In genomic region chr14:73887116-73887490, GRCh38 we compare ENCODE assay signal across 8 cellular contexts. TPM values are rescaled to one million over a fixed set of nuclear protein-coding genes. Genes with fewer than 3 reads are reported as not detected.
DNase-seq lines count a peak whose midpoint lies in the region; ATAC-seq and TF ChIP-seq lines count a peak whose summit lies in the region.

No MANE protein-coding gene starts in this region.

- peak; percentile 13 for ATAC-seq in HG03097 (IDR thresholded peaks at IDR 0.05; ENCODE audit: low FRiP score, unreplicated experiment)

- H2AFZ ChIP-seq in osteoblast (ENCODE audit: low read length), result peak overlapping the region; percentile 75

- no peak for TF ChIP-seq POLR2A in esophagus squamous epithelium (IDR thresholded peaks at IDR 0.05)

- peak overlapping the region; percentile 95 for H3K4me2 ChIP-seq in osteoblast (ENCODE audit: insufficient read depth, low read length)

- DNase-seq in stimulated activated CD4-positive, alpha-beta T cell treated with anti-CD3 and anti-CD28 coated beads, TNF-alpha, amount 100 ng/mL, for 24 hours (ENCODE audit: low read depth in 3 of 3), result peak in 2 of 3 experiments; percentile 2
- DNase-seq in stimulated activated CD4-positive, alpha-beta T cell treated with anti-CD3 and anti-CD28 coated beads, Interleukin-4, amount 100 ng/mL, for 24 hours, result no peak
- peak in 3 of 5 donors; percentile 5 to 12 (median 9) for DNase-seq in T-helper 1 cell
- no peak for DNase-seq in esophagus squamous epithelium (lab: John Stamatoyannopoulos, UW)
- peak; percentile 51 for DNase-seq in osteoblast (ENCODE audit: insufficient read length, low spot score, missing footprints)
- DNase-seq in NCI-H446 treated with DMSO at 0.1 percent for 48 hours (lab: John Stamatoyannopoulos, UW), result no peak
- no peak for DNase-seq in GM13976 (ENCODE audit: low spot score)

- H3K27ac ChIP-seq in esophagus squamous epithelium (peak overlapping the region; percentile 96 to 98 (median 96)), osteoblast (ENCODE audit: low read depth, low read length) (peak overlapping the region; percentile 100)

- H3K27me3 ChIP-seq in esophagus squamous epithelium (no peaks in the 10 kb centered on the region), osteoblast (ENCODE audit: insufficient read depth, low read length) (no peaks in the 10 kb centered on the region)

- no peaks in the 10 kb centered on the region for H3K36me3 ChIP-seq in esophagus squamous epithelium
- H3K36me3 ChIP-seq in osteoblast (ENCODE audit: insufficient read depth, low read length), result peaks cover 4% of the 10 kb centered on the region

- H3K4me1 ChIP-seq in esophagus squamous epithelium (peaks cover 4 to 48% (median 25%) of the 10 kb centered on the region in 3 donors), osteoblast (ENCODE audit: insufficient read depth, low read length) (peaks cover 24% of the 10 kb centered on the region)

- H3K4me3 ChIP-seq in esophagus squamous epithelium (peak overlapping the region; percentile 74 to 97 (median 87)), osteoblast (ENCODE audit: insufficient read depth, low read length) (peak overlapping the region; percentile 85)

- no peak for TF ChIP-seq CTCF in esophagus squamous epithelium (IDR thresholded peaks at IDR 0.05)
- no peak for TF ChIP-seq CTCF in osteoblast (IDR thresholded peaks at IDR 0.05; ENCODE audit: extremely low read depth, low read depth, low read length)
- no peak for TF ChIP-seq CTCF in GM13976 (IDR thresholded peaks at IDR 0.05; ENCODE audit: borderline replicate concordance, control extremely low read depth, extremely low read depth, insufficient read depth, missing control alignments)

- intact Hi-C loops in esophagus squamous epithelium (cut with DNase I), result no loop called here

- 0% methylated on average over 6 to 10 of the region's 13 CpGs for WGBS in esophagus squamous epithelium, 2 donors

- peaks cover 68% of the 10 kb centered on the region for H3K79me2 ChIP-seq in osteoblast (ENCODE audit: insufficient read depth, low read length)

- in situ Hi-C loops in GM13976 (cut with MboI; ENCODE audit: low sequenced_read_pairs, unreplicated experiment), result no loop called here

- H3K9me3 ChIP-seq in esophagus squamous epithelium (no peaks in the 10 kb centered on the region), osteoblast (ENCODE audit: low read depth, low read length) (no peaks in the 10 kb centered on the region)

- H4K20me1 ChIP-seq in osteoblast (ENCODE audit: insufficient read depth, low read length), result peaks cover 29% of the 10 kb centered on the region

RNA-seq across cellular contexts. Expression of gene ZNF410, which starts 0.4 kb away (rescaled TPM):
- total RNA-seq in esophagus squamous epithelium (10 to 100 TPM; 37.8 to 52.3 (median 38.1) TPM), osteoblast (83.2 and 83.4 TPM in 2 replicates)

RNA-seq across cellular contexts. Expression of gene PTGR2, which starts 35.5 kb away (rescaled TPM):
- total RNA-seq in esophagus squamous epithelium (10 to 100 TPM in 1 of 4 donors, 1 to 10 TPM in 3; 1.8 to 10.7 (median 6.2) TPM), osteoblast (6.5 and 7.2 TPM in 2 replicates)

Comparison
In these comparisons a context has a peak if more than half of its experiments do, and no peak if none do; other contexts are left out.
1. DNase-seq: peak in stimulated activated CD4-positive, alpha-beta T cell treated with anti-CD3 and anti-CD28 coated beads, TNF-alpha, amount 100 ng/mL, for 24 hours (2 of 3), T-helper 1 cell (3 of 5) and osteoblast (single experiment); none in stimulated activated CD4-positive, alpha-beta T cell treated with anti-CD3 and anti-CD28 coated beads, Interleukin-4, amount 100 ng/mL, for 24 hours (single experiment), esophagus squamous epithelium (single experiment), NCI-H446 treated with DMSO at 0.1 percent for 48 hours (single experiment) and GM13976 (single experiment).